In the genomic region with DNA sequence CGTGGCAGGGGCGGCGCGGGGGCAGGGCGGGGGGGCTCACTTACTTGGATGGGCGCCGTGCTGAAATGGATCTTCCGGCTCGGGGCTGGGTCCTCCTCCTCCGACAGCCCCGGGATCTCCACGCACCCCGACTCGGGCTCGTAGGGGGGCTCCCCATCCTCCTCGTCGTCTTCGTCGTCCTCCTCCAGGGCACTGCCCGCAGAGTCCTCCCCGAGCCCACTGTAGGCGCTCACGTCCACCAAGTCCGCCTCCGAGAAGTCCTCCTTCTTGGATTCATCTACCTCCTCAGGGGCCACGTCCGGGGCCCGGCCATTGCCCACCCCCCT, we compare ENCODE assay signal across 9 cellular contexts. TPM values are rescaled to one million over a fixed set of nuclear protein-coding genes. Genes with fewer than 3 reads are reported as not detected.
DNase-seq lines count a peak whose midpoint lies in the region; ATAC-seq, FAIRE-seq and TF ChIP-seq lines count a peak whose summit lies in the region.
"Had no signal": no experiment of that assay in that cellular context is flagged by ENCODE, and none has a peak within 500 bp of the region (broad histone marks: within the 10 kb centered on the region; RNA-seq: fewer than 3 reads in every experiment).

No MANE protein-coding gene starts in this region.

- TF ChIP-seq EP300 in gastroesophageal sphincter (IDR thresholded peaks at IDR 0.05) = no peak

- ATAC-seq in GM21423 (IDR thresholded peaks at IDR 0.05; ENCODE audit: unreplicated experiment) (peak; percentile 1), gastroesophageal sphincter (no peak)

- H3K4me3 ChIP-seq in gastroesophageal sphincter = peak overlapping the region; percentile 47 to 89
- H3K4me3 ChIP-seq in small intestine (ENCODE audit: low read depth in 1 of 2, low read length in 2 of 2) = peak overlapping the region; percentile 75 to 85

- TF ChIP-seq CTCF in gastroesophageal sphincter (IDR thresholded peaks at IDR 0.05) = no peak

- no peak for FAIRE-seq in small intestine (lab: Jason Lieb, UNC)

- H3K4me1 Mint-ChIP-seq in T-helper 1 cell treated with Interleukin-12 subunit alpha and Interleukin-12 subunit beta and Interleukin-4 antibody, amounts not matched to agents 30 μg/mL and 1 μg/mL, for 36 hours (ENCODE audit: low read depth) = peaks cover 36% of the 10 kb centered on the region

- H3K27ac ChIP-seq in gastroesophageal sphincter (peak overlapping the region; percentile 48 to 97 (median 93)), small intestine (ENCODE audit: low read depth in 1 of 2, low read length in 1 of 2) (peak overlapping the region; percentile 58 to 79)

- no peaks in the 10 kb centered on the region for H3K9me3 Mint-ChIP-seq in T-helper 1 cell treated with Interleukin-12 subunit alpha and Interleukin-12 subunit beta and Interleukin-4 antibody, amounts not matched to agents 30 μg/mL and 1 μg/mL, for 36 hours

- no peak for DNase-seq in small intestine
- no peak for DNase-seq in activated gamma-delta T cell (lab: John Stamatoyannopoulos, UW)
- no peak for DNase-seq in activated gamma-delta T cell treated with Interleukin-2 at 50 U/mL for 16 hours
- DNase-seq in NCI-H2081 treated with DMSO at 0.1 percent for 48 hours (lab: John Stamatoyannopoulos, UW) = no peak
- no peak for DNase-seq in NCI-H774 (lab: John Stamatoyannopoulos, UW)

- no peaks in the 10 kb centered on the region for H3K27me3 ChIP-seq in gastroesophageal sphincter
- H3K27me3 ChIP-seq in small intestine (ENCODE audit: control insufficient read depth in 2 of 2, insufficient read depth in 2 of 2, low read length in 2 of 2) = no peaks in the 10 kb centered on the region

- TF ChIP-seq POLR2A in gastroesophageal sphincter (IDR thresholded peaks at IDR 0.05) = no peak

- H3K4me3 Mint-ChIP-seq in T-helper 1 cell treated with Interleukin-12 subunit alpha and Interleukin-12 subunit beta and Interleukin-4 antibody, amounts not matched to agents 30 μg/mL and 1 μg/mL, for 36 hours = peak overlapping the region; percentile 99

- peaks cover 0 to 15% of the 10 kb centered on the region in 2 donors for H3K36me3 ChIP-seq in gastroesophageal sphincter
- peaks cover 0 to 3% of the 10 kb centered on the region in 2 donors for H3K36me3 ChIP-seq in small intestine (ENCODE audit: control insufficient read depth in 2 of 2, insufficient read depth in 2 of 2, low read length in 2 of 2)

- H3K9me3 ChIP-seq in gastroesophageal sphincter = no peaks in the 10 kb centered on the region
- H3K9me3 ChIP-seq in small intestine (ENCODE audit: control insufficient read depth, low read depth) = no peaks in the 10 kb centered on the region

- H3K4me1 ChIP-seq in gastroesophageal sphincter (peaks cover 0 to 88% (median 50%) of the 10 kb centered on the region in 3 donors), small intestine (ENCODE audit: control insufficient read depth in 2 of 2, insufficient read depth in 1 of 2, low read depth in 1 of 2, low read length in 1 of 2) (peaks cover 3 to 13% of the 10 kb centered on the region in 2 donors)

- 0% methylated on average over 5 of the region's 28 CpGs; no CpG with 5 or more reads in 1 of the 2 donors for WGBS in gastroesophageal sphincter (ENCODE audit: low coverage in 1 of 2), 2 donors
- WGBS in small intestine, 3 donors = 0% methylated on average over 18 to 28 of the region's 28 CpGs

- peak overlapping the region; percentile 83 for H3K27ac Mint-ChIP-seq in T-helper 1 cell treated with Interleukin-12 subunit alpha and Interleukin-12 subunit beta and Interleukin-4 antibody, amounts not matched to agents 30 μg/mL and 1 μg/mL, for 36 hours

- H3K27me3 Mint-ChIP-seq in T-helper 1 cell treated with Interleukin-12 subunit alpha and Interleukin-12 subunit beta and Interleukin-4 antibody, amounts not matched to agents 30 μg/mL and 1 μg/mL, for 36 hours (ENCODE audit: low read depth) = no peaks in the 10 kb centered on the region

- peaks cover 34% of the 10 kb centered on the region for H3K36me3 Mint-ChIP-seq in T-helper 1 cell treated with Interleukin-12 subunit alpha and Interleukin-12 subunit beta and Interleukin-4 antibody, amounts not matched to agents 30 μg/mL and 1 μg/mL, for 36 hours (ENCODE audit: low read depth)

RNA-seq across cellular contexts. Expression of gene PPP1R9B, which starts 1.4 kb away (rescaled TPM):
- total RNA-seq in gastroesophageal sphincter = 10 to 100 TPM; 23.3 to 38.1 (median 30.8) TPM
- 10 to 100 TPM; 14.1 to 25.7 (median 17.4) TPM for polyA plus RNA-seq in small intestine

RNA-seq across cellular contexts. Expression of gene SGCA, which starts 16.7 kb away (rescaled TPM):
- total RNA-seq in gastroesophageal sphincter = 100 to 1,000 TPM in 2 of 4 donors, 10 to 100 TPM in 2; 58.1 to 145 (median 93.4) TPM
- polyA plus RNA-seq in small intestine = 1 to 10 TPM in 2 of 3 donors, not detected in 1; 5.0 to 6.2 TPM
- total RNA-seq: RPMI7951 had no signal

RNA-seq across cellular contexts. Expression of gene SAMD14, which starts 19.1 kb away (rescaled TPM):
- 1 to 10 TPM; 1.3 to 2.8 (median 2.3) TPM for total RNA-seq in gastroesophageal sphincter
- polyA plus RNA-seq in small intestine = 1 to 10 TPM in 1 of 3 donors, under 1 TPM in 2; 0.54 to 2.1 (median 0.67) TPM

RNA-seq across cellular contexts. Expression of gene COL1A1, which starts 52.4 kb away (rescaled TPM):
- 10 to 100 TPM; 14.6 to 92.9 (median 69.7) TPM for total RNA-seq in gastroesophageal sphincter
- polyA plus RNA-seq in small intestine = 10 to 100 TPM in 1 of 3 donors, 1 to 10 TPM in 2; 2.2 to 51.6 (median 2.7) TPM

RNA-seq across cellular contexts. Expression of gene PDK2, which starts 53.9 kb away (rescaled TPM):
- 10 to 100 TPM; 31.6 to 70.6 (median 58.1) TPM for total RNA-seq in gastroesophageal sphincter
- polyA plus RNA-seq in small intestine = 10 to 100 TPM; 27.2 to 39.6 (median 34.0) TPM
